In the genomic region with DNA sequence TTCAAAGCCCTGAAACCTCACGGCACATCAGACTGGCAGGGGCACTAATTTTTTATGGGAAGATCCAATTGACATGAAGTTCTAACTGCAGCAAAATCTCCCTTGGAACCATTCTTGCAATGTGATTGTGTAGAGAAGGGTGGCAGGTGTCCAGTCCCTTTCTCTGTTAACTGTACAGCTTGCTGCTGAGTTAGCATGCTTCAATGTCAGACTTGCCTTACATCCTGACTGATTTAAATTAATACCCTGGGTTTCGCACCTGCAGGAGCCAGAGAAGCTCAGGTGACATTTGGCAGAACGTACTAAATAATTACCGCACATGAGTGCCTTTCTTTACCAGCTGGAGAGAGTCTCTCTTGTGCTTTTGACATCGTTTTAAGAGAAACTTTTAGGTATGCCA, we compare ENCODE assay signal across 15 cellular contexts.
DNase-seq lines count a peak whose midpoint lies in the region; ATAC-seq and TF ChIP-seq lines count a peak whose summit lies in the region.
"Had no signal": no experiment of that assay in that cellular context is flagged by ENCODE, and none has a peak within 500 bp of the region (broad histone marks: within the 10 kb centered on the region; RNA-seq: fewer than 3 reads in every experiment).

No MANE protein-coding gene starts in this region.

- H3K27ac ChIP-seq in MM.1S (ENCODE audit: low read length), result peak overlapping the region; percentile 35; the same call in 1 of the 2 replicates
- H3K27ac ChIP-seq in CD4-positive, alpha-beta memory T cell (ENCODE audit: low read depth, low read length), result no peak overlapping the region

- no peaks in the 10 kb centered on the region for H3K4me1 Mint-ChIP-seq in T-cell
- no peaks in the 10 kb centered on the region for H3K4me1 Mint-ChIP-seq in CD4-positive, alpha-beta memory T cell
- H3K4me1 Mint-ChIP-seq: B cell, H9 had no signal

- POLR2A ChIA-PET in T-cell (lab: Charles Lee), result no interaction called here
- POLR2A ChIA-PET in CD4-positive, alpha-beta memory T cell (lab: Charles Lee; ENCODE audit: partially characterized antibody), result interaction anchor here (0.5 kb wide), 1 partner anchor 360 kb away, joined by 3 read pairs; no protein-coding TSS in a partner anchor

- no peaks in the 10 kb centered on the region for H3K9me3 ChIP-seq in MM.1S (replicated peaks; ENCODE audit: insufficient read depth, low read length)
- no peaks in the 10 kb centered on the region for H3K9me3 ChIP-seq in CD4-positive, alpha-beta memory T cell (ENCODE audit: control insufficient read depth in 1 of 2, low read length in 2 of 2)

- peak overlapping the region; percentile 14; the same call in 1 of the 2 replicates for H3K4me2 ChIP-seq in MM.1S (ENCODE audit: low read depth, low read length)

- H3K27me3 Mint-ChIP-seq in T-cell, result peaks cover 0 to 4% of the 10 kb centered on the region in 2 donors
- H3K27me3 Mint-ChIP-seq in CD4-positive, alpha-beta memory T cell, result peaks cover 0 to 3% of the 10 kb centered on the region in 2 donors
- H3K27me3 Mint-ChIP-seq: B cell had no signal

- no peaks in the 10 kb centered on the region for H3K79me2 ChIP-seq in MM.1S (ENCODE audit: low read length)

- H3K4me3 ChIP-seq in MM.1S (ENCODE audit: low read length), result no peak overlapping the region
- no peak overlapping the region for H3K4me3 ChIP-seq in CD4-positive, alpha-beta memory T cell (ENCODE audit: low read length in 2 of 2)

- peaks cover 26% of the 10 kb centered on the region for H3K4me1 ChIP-seq in MM.1S (ENCODE audit: low read length)
- no peaks in the 10 kb centered on the region for H3K4me1 ChIP-seq in CD4-positive, alpha-beta memory T cell (ENCODE audit: insufficient read depth, low read length)

- no peak overlapping the region for H3K27ac Mint-ChIP-seq in T-cell
- no peak overlapping the region for H3K27ac Mint-ChIP-seq in CD4-positive, alpha-beta memory T cell
- H3K27ac Mint-ChIP-seq: B cell; CD4-positive, alpha-beta T cell; H9 had no signal

- H3K4me3 Mint-ChIP-seq in T-cell, result no peak overlapping the region
- no peak overlapping the region for H3K4me3 Mint-ChIP-seq in CD4-positive, alpha-beta memory T cell
- H3K4me3 Mint-ChIP-seq: B cell; CD4-positive, alpha-beta T cell; H9 had no signal

- CTCF ChIA-PET in T-cell (lab: Charles Lee), result no interaction called here
- CTCF ChIA-PET in CD4-positive, alpha-beta memory T cell (lab: Charles Lee; ENCODE audit: partially characterized antibody), result no interaction called here

- 0 out of 2 replicates have a peak overlapping the region, but pooled peaks have one; percentile 33 for H2AFZ ChIP-seq in MM.1S (ENCODE audit: low read length)

- no peak overlapping the region for H3K9ac ChIP-seq in MM.1S (ENCODE audit: low read length)

- no peaks in the 10 kb centered on the region for H3K9me2 ChIP-seq in MM.1S (replicated peaks; ENCODE audit: insufficient read depth, low read length)

- ATAC-seq in T-cell (replicated peaks in 1 of 4), result no peak

- no peaks in the 10 kb centered on the region for H3K27me3 ChIP-seq in MM.1S (replicated peaks; ENCODE audit: insufficient read depth, low read length)
- H3K27me3 ChIP-seq in CD4-positive, alpha-beta memory T cell (ENCODE audit: insufficient read depth, low read length), result no peaks in the 10 kb centered on the region

- H3K36me3 Mint-ChIP-seq in T-cell, result no peaks in the 10 kb centered on the region
- H3K36me3 Mint-ChIP-seq in CD4-positive, alpha-beta memory T cell, result no peaks in the 10 kb centered on the region

- no peaks in the 10 kb centered on the region for H4K20me1 ChIP-seq in MM.1S (ENCODE audit: insufficient read depth, low read length)

- intact Hi-C loops in CD4-positive, alpha-beta memory T cell (cut with micrococcal nuclease), result no loop called here

- H3K36me3 ChIP-seq in MM.1S (replicated peaks; ENCODE audit: insufficient read depth, low read length), result no peaks in the 10 kb centered on the region
- no peaks in the 10 kb centered on the region for H3K36me3 ChIP-seq in CD4-positive, alpha-beta memory T cell (ENCODE audit: insufficient read depth, low read length)

- peak; percentile 85 for DNase-seq in MM.1S
- peak; percentile 21 to 76 (median 26) for DNase-seq in NCI-H1417 (lab: John Stamatoyannopoulos, UW)
- peak; percentile 96 for DNase-seq in NCI-H2171 treated with DMSO at 0.1 percent for 48 hours (lab: John Stamatoyannopoulos, UW)
- DNase-seq in cerebellar cortex (ENCODE audit: low spot score), result peak; percentile 16
- no peak for DNase-seq in activated gamma-delta T cell treated with Interleukin-2 at 50 U/mL for 16 hours
- DNase-seq in T-cell, result no peak
- DNase-seq in CD4-positive, alpha-beta memory T cell, result no peak
- DNase-seq: C1 segment of cervical spinal cord; CD4-positive, alpha-beta T cell; DMS79 treated with DMSO at 0.1 percent for 48 hours; EL; GDM1; GOT3; H9 had no signal

- peaks cover 5% of the 10 kb centered on the region; the same call in 1 of the 2 replicates for H3F3A ChIP-seq in MM.1S (ENCODE audit: insufficient read depth, low read length)

- peaks cover 6 to 11% (median 6%) of the 10 kb centered on the region in 3 donors for H3K9me3 Mint-ChIP-seq in T-cell
- H3K9me3 Mint-ChIP-seq in CD4-positive, alpha-beta memory T cell, result peaks cover 0 to 8% (median 4%) of the 10 kb centered on the region in 8 donors
- H3K9me3 Mint-ChIP-seq: CD4-positive, alpha-beta T cell had no signal

- TF ChIP-seq CTCF in MM.1S (IDR thresholded peaks at IDR 0.05; ENCODE audit: low read length), result no peak

Comparison
In these comparisons a context has a peak if more than half of its experiments do, and no peak if none do; other contexts are left out.
1. DNase-seq: peak in MM.1S (single experiment), NCI-H1417 (3 of 3), NCI-H2171 treated with DMSO at 0.1 percent for 48 hours (single experiment) and cerebellar cortex (single experiment); none in activated gamma-delta T cell treated with Interleukin-2 at 50 U/mL for 16 hours (single experiment), T-cell (0 of 34) and CD4-positive, alpha-beta memory T cell (0 of 5).